1 cellular context compared by ENCODE assay signal in the genomic region with DNA sequence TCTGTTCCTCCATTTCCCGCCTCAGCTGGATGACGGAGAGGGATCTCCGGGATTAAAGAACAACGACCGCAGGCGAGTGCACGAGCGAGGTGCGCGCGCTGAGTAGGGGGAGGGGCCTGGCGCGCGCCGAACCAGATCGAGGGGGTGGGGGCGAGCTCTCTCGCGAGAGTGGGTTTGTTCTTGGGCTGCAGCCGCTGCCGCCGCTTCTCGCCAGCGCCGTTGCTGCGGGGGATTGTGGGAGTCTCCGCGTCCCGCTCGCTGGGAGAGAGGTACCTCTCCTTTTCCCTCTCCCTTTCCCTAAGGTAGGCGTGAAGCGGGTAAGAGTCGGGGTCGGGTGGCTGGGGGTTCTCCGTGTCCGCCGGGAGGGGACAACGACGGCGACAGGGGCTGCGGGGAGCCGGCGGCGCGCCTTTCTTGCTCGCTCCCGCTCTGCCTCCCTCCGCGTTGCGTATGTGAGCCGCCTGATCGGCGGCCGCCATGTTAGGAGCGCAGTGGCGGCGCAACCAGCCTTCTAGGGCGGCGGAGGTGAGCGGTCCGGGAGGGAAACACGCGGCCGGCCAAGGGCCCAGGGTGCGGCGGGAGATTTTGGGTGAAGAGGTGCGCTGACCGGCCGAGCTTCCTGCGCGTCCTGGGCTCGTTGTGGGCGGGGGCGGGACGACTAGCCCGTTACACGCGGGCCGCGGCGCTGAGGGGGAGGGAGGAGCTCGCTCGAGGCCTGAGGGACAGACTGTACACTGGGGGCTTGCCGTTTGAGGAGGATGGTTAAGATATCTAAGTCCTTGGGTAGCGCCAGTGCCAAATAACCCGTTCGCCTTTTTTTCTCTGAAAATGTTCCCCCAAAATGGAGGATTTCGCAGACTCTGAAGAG.
TF ChIP-seq lines count a peak whose summit lies in the region.

Gene MATR3 (plus strand): TSS at position 237 of the 868 bp plus-strand sequence. CDS start 13,676 bp downstream, outside the sequence.

TF ChIP-seq in HepG2, 621 proteins besides CTCF, POLR2A, EP300 and RAD21 (continued from another document and continues in another):
- no peak for TF ChIP-seq ZNF512B (CRISPR knock-in tag; IDR thresholded peaks at IDR 0.05; ENCODE audit: borderline replicate concordance)
- TF ChIP-seq DNMT3B (CRISPR knock-in tag; conservative IDR thresholded peaks at IDR 0.05) = no peak
- peak; percentile 88 for TF ChIP-seq ZNF143 (CRISPR knock-in tag; IDR thresholded peaks at IDR 0.05)
- 0 out of 2 replicates have a peak, but pooled peaks have one; percentile 62 for TF ChIP-seq GTF3A (CRISPR knock-in tag; conservative IDR thresholded peaks at IDR 0.05)
- TF ChIP-seq NFE2L1 (CRISPR knock-in tag; IDR thresholded peaks at IDR 0.05; ENCODE audit: borderline replicate concordance) = no peak
- TF ChIP-seq, protein P1, sequence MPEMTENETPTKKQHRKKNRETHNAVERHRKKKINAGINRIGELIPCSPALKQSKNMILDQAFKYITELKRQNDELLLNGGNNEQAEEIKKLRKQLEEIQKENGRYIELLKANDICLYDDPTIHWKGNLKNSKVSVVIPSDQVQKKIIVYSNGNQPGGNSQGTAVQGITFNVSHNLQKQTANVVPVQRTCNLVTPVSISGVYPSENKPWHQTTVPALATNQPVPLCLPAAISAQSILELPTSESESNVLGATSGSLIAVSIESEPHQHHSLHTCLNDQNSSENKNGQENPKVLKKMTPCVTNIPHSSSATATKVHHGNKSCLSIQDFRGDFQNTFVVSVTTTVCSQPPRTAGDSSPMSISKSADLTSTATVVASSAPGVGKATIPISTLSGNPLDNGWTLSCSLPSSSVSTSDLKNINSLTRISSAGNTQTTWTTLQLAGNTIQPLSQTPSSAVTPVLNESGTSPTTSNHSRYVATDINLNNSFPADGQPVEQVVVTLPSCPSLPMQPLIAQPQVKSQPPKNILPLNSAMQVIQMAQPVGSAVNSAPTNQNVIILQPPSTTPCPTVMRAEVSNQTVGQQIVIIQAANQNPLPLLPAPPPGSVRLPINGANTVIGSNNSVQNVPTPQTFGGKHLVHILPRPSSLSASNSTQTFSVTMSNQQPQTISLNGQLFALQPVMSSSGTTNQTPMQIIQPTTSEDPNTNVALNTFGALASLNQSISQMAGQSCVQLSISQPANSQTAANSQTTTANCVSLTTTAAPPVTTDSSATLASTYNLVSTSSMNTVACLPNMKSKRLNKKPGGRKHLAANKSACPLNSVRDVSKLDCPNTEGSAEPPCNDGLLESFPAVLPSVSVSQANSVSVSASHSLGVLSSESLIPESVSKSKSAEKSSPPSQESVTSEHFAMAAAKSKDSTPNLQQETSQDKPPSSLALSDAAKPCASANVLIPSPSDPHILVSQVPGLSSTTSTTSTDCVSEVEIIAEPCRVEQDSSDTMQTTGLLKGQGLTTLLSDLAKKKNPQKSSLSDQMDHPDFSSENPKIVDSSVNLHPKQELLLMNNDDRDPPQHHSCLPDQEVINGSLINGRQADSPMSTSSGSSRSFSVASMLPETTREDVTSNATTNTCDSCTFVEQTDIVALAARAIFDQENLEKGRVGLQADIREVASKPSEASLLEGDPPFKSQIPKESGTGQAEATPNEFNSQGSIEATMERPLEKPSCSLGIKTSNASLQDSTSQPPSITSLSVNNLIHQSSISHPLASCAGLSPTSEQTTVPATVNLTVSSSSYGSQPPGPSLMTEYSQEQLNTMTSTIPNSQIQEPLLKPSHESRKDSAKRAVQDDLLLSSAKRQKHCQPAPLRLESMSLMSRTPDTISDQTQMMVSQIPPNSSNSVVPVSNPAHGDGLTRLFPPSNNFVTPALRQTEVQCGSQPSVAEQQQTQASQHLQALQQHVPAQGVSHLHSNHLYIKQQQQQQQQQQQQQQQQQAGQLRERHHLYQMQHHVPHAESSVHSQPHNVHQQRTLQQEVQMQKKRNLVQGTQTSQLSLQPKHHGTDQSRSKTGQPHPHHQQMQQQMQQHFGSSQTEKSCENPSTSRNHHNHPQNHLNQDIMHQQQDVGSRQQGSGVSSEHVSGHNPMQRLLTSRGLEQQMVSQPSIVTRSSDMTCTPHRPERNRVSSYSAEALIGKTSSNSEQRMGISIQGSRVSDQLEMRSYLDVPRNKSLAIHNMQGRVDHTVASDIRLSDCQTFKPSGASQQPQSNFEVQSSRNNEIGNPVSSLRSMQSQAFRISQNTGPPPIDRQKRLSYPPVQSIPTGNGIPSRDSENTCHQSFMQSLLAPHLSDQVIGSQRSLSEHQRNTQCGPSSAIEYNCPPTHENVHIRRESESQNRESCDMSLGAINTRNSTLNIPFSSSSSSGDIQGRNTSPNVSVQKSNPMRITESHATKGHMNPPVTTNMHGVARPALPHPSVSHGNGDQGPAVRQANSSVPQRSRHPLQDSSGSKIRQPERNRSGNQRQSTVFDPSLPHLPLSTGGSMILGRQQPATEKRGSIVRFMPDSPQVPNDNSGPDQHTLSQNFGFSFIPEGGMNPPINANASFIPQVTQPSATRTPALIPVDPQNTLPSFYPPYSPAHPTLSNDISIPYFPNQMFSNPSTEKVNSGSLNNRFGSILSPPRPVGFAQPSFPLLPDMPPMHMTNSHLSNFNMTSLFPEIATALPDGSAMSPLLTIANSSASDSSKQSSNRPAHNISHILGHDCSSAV (CRISPR knock-in tag; IDR thresholded peaks at IDR 0.05; ENCODE audit: borderline replicate concordance) = no peak
- no peak for TF ChIP-seq ZNF703 (CRISPR knock-in tag; IDR thresholded peaks at IDR 0.05; ENCODE audit: borderline replicate concordance)
- peak; percentile 44; the same call in 1 of the 2 replicates for TF ChIP-seq ZNF577 (CRISPR knock-in tag; IDR thresholded peaks at IDR 0.05; ENCODE audit: borderline replicate concordance, low read depth)
- no peak for TF ChIP-seq NFAT5 (CRISPR knock-in tag; IDR thresholded peaks at IDR 0.05)
- TF ChIP-seq PCBP1 (IDR thresholded peaks at IDR 0.05; ENCODE audit: borderline replicate concordance, low read depth, low read length) = peak; percentile 49; the same call in 1 of the 2 replicates
- TF ChIP-seq MIER3 (CRISPR knock-in tag; IDR thresholded peaks at IDR 0.05; ENCODE audit: borderline replicate concordance) = peak; percentile 40; the same call in 1 of the 2 replicates
- peak; percentile 39; the same call in 1 of the 2 replicates for TF ChIP-seq SP5 (CRISPR knock-in tag; IDR thresholded peaks at IDR 0.05; ENCODE audit: borderline replicate concordance, low read depth)
- TF ChIP-seq ELF4 (CRISPR knock-in tag; IDR thresholded peaks at IDR 0.05; ENCODE audit: borderline replicate concordance) = peak; percentile 51; the same call in 1 of the 2 replicates
- TF ChIP-seq CREBL2 (CRISPR knock-in tag; IDR thresholded peaks at IDR 0.05; ENCODE audit: borderline replicate concordance) = peak; percentile 91; the same call in 1 of the 2 replicates
- TF ChIP-seq ZNF709 (CRISPR knock-in tag; IDR thresholded peaks at IDR 0.05) = 0 out of 2 replicates have a peak, but pooled peaks have one; percentile 30
- TF ChIP-seq ZNF354B (CRISPR knock-in tag; IDR thresholded peaks at IDR 0.05) = no peak
- TF ChIP-seq ZSCAN5A (CRISPR knock-in tag; IDR thresholded peaks at IDR 0.05; ENCODE audit: borderline replicate concordance) = no peak
- TF ChIP-seq ZNF704 (CRISPR knock-in tag; IDR thresholded peaks at IDR 0.05; ENCODE audit: borderline replicate concordance) = no peak; the same call in 1 of the 2 replicates
- TF ChIP-seq NR2F6 (IDR thresholded peaks at IDR 0.05) = no peak
- peak; percentile 5; the same call in 1 of the 2 replicates for TF ChIP-seq NR2F6 (CRISPR knock-in tag; IDR thresholded peaks at IDR 0.05)
- no peak for TF ChIP-seq SOX13 (IDR thresholded peaks at IDR 0.05)
- peak in 1 of 2 experiments; percentile 51; a peak in 1 of 4 replicates for TF ChIP-seq SOX13 (CRISPR knock-in tag; conservative IDR thresholded peaks at IDR 0.05 in 1 of 2, IDR thresholded peaks at IDR 0.05 in 1 of 2)
- no peak for TF ChIP-seq STAG1 (CRISPR knock-in tag; IDR thresholded peaks at IDR 0.05)
- TF ChIP-seq ZNF546 (CRISPR knock-in tag; conservative IDR thresholded peaks at IDR 0.05) = no peak
- TF ChIP-seq CEBPB (IDR thresholded peaks at IDR 0.05; ENCODE audit: borderline replicate concordance, low read depth, low read length) = no peak
- TF ChIP-seq, protein P2, sequence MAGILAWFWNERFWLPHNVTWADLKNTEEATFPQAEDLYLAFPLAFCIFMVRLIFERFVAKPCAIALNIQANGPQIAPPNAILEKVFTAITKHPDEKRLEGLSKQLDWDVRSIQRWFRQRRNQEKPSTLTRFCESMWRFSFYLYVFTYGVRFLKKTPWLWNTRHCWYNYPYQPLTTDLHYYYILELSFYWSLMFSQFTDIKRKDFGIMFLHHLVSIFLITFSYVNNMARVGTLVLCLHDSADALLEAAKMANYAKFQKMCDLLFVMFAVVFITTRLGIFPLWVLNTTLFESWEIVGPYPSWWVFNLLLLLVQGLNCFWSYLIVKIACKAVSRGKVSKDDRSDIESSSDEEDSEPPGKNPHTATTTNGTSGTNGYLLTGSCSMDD (CRISPR knock-in tag; IDR thresholded peaks at IDR 0.05) = no peak
